ENCODE assay signal across 7 cellular contexts in the genomic region with DNA sequence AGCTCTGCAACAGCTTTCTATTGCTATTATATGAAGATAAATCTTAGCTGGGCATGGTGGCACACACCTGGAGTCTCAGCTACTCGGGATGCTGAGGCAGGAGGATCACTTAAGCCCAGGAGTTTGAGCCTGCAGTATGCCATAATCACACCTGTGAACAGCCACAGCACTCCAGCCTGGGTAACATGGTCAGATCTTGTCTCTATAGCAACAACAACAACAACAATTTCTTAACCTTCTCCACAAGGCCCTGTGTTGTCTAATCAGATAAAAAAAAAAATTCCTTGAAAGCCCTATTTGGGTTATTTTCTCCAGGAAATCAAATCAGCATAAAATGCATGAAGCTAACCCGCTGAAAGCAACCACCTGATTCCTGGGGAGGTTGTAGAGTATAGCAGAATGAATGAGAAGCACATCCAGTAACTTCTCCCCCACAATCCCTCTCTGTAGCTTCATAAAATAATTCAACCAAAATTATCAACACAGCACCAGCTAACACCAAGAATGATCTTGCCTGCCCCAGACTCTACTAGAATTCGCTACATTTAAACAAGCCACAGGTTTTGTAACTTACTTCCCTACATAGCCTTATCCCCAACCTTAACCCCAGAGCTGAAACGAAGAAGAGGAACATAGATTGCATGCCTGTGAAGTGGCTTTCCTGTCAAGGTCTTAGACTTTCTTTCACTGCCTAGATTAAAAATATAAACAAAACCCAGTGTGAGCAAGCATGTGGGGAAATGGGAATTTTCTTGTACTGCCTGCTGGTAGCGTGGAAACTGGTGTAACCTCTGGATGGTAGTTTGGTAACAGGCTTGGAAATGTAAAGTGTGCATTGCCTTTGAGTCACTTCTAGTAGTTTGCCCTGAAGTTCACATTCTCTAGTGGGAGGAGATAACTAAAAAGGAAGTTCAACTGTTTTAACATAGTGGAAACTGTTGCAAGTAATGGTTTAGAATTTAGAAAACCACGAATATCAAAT. TPM values are rescaled to one million over a fixed set of nuclear protein-coding genes. Genes with fewer than 3 reads are reported as not detected.
DNase-seq lines count a peak whose midpoint lies in the region; ATAC-seq and TF ChIP-seq lines count a peak whose summit lies in the region.

No MANE protein-coding gene starts in this region.

- no peaks in the 10 kb centered on the region for H4K20me1 ChIP-seq in Karpas-422 (ENCODE audit: insufficient read depth, low read depth, low read length)

- no peak for DNase-seq in lung (ENCODE audit: low spot score)
- DNase-seq in stimulated activated CD4-positive, alpha-beta T cell treated with anti-CD3 and anti-CD28 coated beads, Interleukin-4, amount 100 ng/mL, for 24 hours, result no peak
- no peak for DNase-seq in Karpas-422
- no peak for DNase-seq in RKO (ENCODE audit: low spot score)

- H3K4me3 ChIP-seq in lung, result no peak overlapping the region
- no peak overlapping the region for H3K4me3 ChIP-seq in Karpas-422 (ENCODE audit: low read length)

- no peak overlapping the region for H3K4me2 ChIP-seq in Karpas-422 (ENCODE audit: low read depth, low read length, poor library complexity, severe bottlenecking)

- no peaks in the 10 kb centered on the region for H3K9me3 ChIP-seq in lung (ENCODE audit: control insufficient read depth in 2 of 2, insufficient read depth in 1 of 2, low read length in 1 of 2)
- no peaks in the 10 kb centered on the region for H3K9me3 ChIP-seq in Karpas-422 (ENCODE audit: low read length)

- H3K36me3 ChIP-seq in lung (ENCODE audit: control insufficient read depth in 2 of 2, insufficient read depth in 2 of 2, low read length in 2 of 2) (no peaks in the 10 kb centered on the region), Karpas-422 (ENCODE audit: insufficient read depth, low read length) (no peaks in the 10 kb centered on the region)

- H3K36me3 Mint-ChIP-seq in T-helper 1 cell treated with Interleukin-12 subunit alpha and Interleukin-12 subunit beta and Interleukin-4 antibody, amounts not matched to agents 30 μg/mL and 1 μg/mL, for 36 hours (ENCODE audit: low read depth), result no peaks in the 10 kb centered on the region

- peak overlapping the region; percentile 15 for H3K4me3 Mint-ChIP-seq in T-helper 1 cell treated with Interleukin-12 subunit alpha and Interleukin-12 subunit beta and Interleukin-4 antibody, amounts not matched to agents 30 μg/mL and 1 μg/mL, for 36 hours

- H3K4me1 Mint-ChIP-seq in T-helper 1 cell treated with Interleukin-12 subunit alpha and Interleukin-12 subunit beta and Interleukin-4 antibody, amounts not matched to agents 30 μg/mL and 1 μg/mL, for 36 hours (ENCODE audit: low read depth), result peaks cover 28% of the 10 kb centered on the region

- peak; percentile 65 for ATAC-seq in GM19372 (IDR thresholded peaks at IDR 0.05; ENCODE audit: low read depth, unreplicated experiment)
- peak; percentile 72 for ATAC-seq in HG02981 (IDR thresholded peaks at IDR 0.05; ENCODE audit: unreplicated experiment)
- peak; percentile 69 for ATAC-seq in lung (ENCODE audit: insufficient read depth, low FRiP score)

- H3K27ac ChIP-seq in lung (ENCODE audit: low read depth in 1 of 2, low read length in 1 of 2) (peak overlapping the region in 1 of 2 donors; percentile 26), Karpas-422 (ENCODE audit: low read length) (no peak overlapping the region)

- H3K79me2 ChIP-seq in Karpas-422 (ENCODE audit: low read length), result no peaks in the 10 kb centered on the region

- H3K9ac ChIP-seq in Karpas-422 (ENCODE audit: low read length), result no peak overlapping the region

- H3K9me3 Mint-ChIP-seq in T-helper 1 cell treated with Interleukin-12 subunit alpha and Interleukin-12 subunit beta and Interleukin-4 antibody, amounts not matched to agents 30 μg/mL and 1 μg/mL, for 36 hours, result peaks cover 2% of the 10 kb centered on the region

- no peak for TF ChIP-seq CTCF in lung (IDR thresholded peaks at IDR 0.05; ENCODE audit: control extremely low read depth, extremely low read depth)

- H3K27ac Mint-ChIP-seq in T-helper 1 cell treated with Interleukin-12 subunit alpha and Interleukin-12 subunit beta and Interleukin-4 antibody, amounts not matched to agents 30 μg/mL and 1 μg/mL, for 36 hours, result peak overlapping the region; percentile 79

- no peaks in the 10 kb centered on the region for H3K4me1 ChIP-seq in lung (ENCODE audit: control insufficient read depth in 2 of 2, insufficient read depth in 2 of 2, low read length in 2 of 2)
- no peaks in the 10 kb centered on the region for H3K4me1 ChIP-seq in Karpas-422 (ENCODE audit: low read length)

- H3K27me3 Mint-ChIP-seq in T-helper 1 cell treated with Interleukin-12 subunit alpha and Interleukin-12 subunit beta and Interleukin-4 antibody, amounts not matched to agents 30 μg/mL and 1 μg/mL, for 36 hours (ENCODE audit: low read depth), result peaks cover 2% of the 10 kb centered on the region

- WGBS in lung, 2 donors, result 40 to 64% methylated on average over 6 of the region's 6 CpGs

- H2AFZ ChIP-seq in Karpas-422 (ENCODE audit: low read length), result no peak overlapping the region

- no peaks in the 10 kb centered on the region for H3K9me2 ChIP-seq in Karpas-422 (replicated peaks; ENCODE audit: insufficient read depth, low read length)

- H3K27me3 ChIP-seq in lung (ENCODE audit: control insufficient read depth, insufficient read depth) (no peaks in the 10 kb centered on the region), Karpas-422 (ENCODE audit: low read length) (no peaks in the 10 kb centered on the region)

RNA-seq across cellular contexts. Expression of gene STK38L, which starts 6.0 kb away (rescaled TPM):
- 10 to 100 TPM; 27.0 to 41.5 TPM for total RNA-seq in lung
- 10 to 100 TPM in 1 of 2 donors, 1 to 10 TPM in 1; 6.5 to 10.1 TPM for polyA plus RNA-seq in lung
- total RNA-seq in Karpas-422 (2014; rRNA removed; shearing (Covaris generic); ENCODE audit: low replicate concordance), result 3.4 and 5.1 TPM in 2 replicates
